19 cellular contexts compared by ENCODE assay signal in the genomic region with DNA sequence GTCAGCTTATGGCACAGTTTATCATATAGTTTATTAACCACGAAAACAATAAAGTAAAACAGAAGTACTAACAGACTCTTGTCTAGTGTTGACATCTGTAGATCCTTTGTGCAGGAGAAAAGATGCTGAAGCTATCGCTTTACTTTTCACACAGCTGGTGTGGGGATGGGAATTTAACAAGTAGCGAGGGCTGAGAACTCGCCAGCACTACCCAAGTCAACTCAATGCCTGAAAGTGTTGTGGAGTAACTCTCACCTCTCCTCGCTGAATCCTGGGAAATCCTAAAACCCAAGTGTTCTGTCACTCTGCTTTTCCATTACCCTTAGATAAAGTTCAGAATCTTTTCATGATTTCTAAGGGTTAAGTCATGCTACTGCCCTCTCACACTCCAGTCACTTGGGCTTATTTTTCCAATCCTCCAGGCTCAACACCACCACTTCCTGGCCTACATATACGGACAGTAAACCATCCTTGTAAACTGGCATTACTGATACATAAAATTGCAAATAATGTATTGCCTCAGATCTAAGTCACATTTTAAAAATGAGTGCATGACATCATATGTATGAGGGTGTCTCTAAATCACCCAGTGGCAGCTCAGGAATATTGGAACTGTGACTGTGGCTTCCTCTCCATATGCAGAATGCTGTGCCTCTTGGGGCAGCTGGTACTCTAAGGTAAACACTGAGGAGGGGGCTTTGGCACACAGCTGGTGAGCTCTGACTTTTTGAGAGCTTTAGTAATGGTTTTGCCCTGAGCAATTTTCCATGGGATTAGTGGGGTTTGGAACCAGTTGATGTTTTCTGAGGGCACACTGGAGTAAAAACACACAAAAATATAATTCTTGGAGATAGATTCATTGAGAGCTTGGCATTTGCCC.
"Had no signal": no experiment of that assay in that cellular context is flagged by ENCODE, and none has a peak within 500 bp of the region (broad histone marks: within the 10 kb centered on the region; RNA-seq: fewer than 3 reads in every experiment).

No MANE protein-coding gene starts in this region.

- H3K27me3 ChIP-seq: sigmoid colon, testis had no signal

- H3K9me3 ChIP-seq: left ventricle myocardium inferior, sigmoid colon, testis had no signal

- H3K27ac ChIP-seq: left ventricle myocardium inferior, sigmoid colon, testis, VCaP had no signal

- H3K4me2 ChIP-seq: smooth muscle cell had no signal

- DNase-seq: activated CD4-positive, alpha-beta T cell treated with anti-CD3 and anti-CD28 coated beads, Interleukin-2, amount 10 ng/mL, durations not matched to agents 24 days and 14 days; activated CD8-positive, alpha-beta memory T cell treated with anti-CD3 and anti-CD28 coated beads, Interleukin-2, amount 10 ng/mL, durations not matched to agents 7 days and 5 days; activated CD8-positive, alpha-beta T cell treated with anti-CD3 and anti-CD28 coated beads for 36 hours; activated gamma-delta T cell treated with Interleukin-2 at 50 U/mL for 16 hours; aorta; dermis blood vessel endothelial cell; effector CD8-positive, alpha-beta T cell; erythroblast; foreskin melanocyte; hippocampal formation; left ventricle myocardium inferior; naive thymus-derived CD4-positive, alpha-beta T cell; occipital lobe; sigmoid colon; stimulated activated CD4-positive, alpha-beta T cell treated with anti-CD3 and anti-CD28 coated beads, Interleukin-15, amount 100 ng/mL, for 24 hours; testis; trophoblast cell had no signal

- H3K4me3 ChIP-seq: left ventricle myocardium inferior, sigmoid colon, smooth muscle cell, testis had no signal

- H3K36me3 ChIP-seq: left ventricle myocardium inferior, sigmoid colon had no signal

- H3K4me1 ChIP-seq: left ventricle myocardium inferior, sigmoid colon, testis had no signal
